22 cellular contexts compared by ENCODE assay signal in the genomic region with DNA sequence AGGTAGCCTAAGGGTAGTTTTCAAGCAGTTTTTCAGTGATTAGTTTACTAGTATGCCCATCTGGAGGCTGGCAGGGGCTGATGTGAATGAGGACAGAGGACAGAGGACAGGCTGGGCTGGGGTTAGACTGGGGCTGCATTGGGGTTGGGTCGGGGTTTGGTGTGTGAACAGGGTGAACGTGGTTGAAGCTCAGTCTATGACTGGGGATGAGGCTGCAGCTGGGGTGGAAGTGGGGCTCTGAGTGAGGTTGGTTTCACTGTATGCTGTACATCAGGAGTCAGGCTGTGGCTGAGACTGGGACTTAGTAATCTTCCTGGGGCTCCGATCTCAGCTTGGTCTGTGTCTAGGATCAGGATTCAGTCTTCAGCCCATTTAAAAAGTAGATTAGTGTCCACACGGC. TPM values are rescaled to one million over a fixed set of nuclear protein-coding genes. Genes with fewer than 3 reads are reported as not detected.
DNase-seq lines count a peak whose midpoint lies in the region; ATAC-seq and TF ChIP-seq lines count a peak whose summit lies in the region.
"Had no signal": no experiment of that assay in that cellular context is flagged by ENCODE, and none has a peak within 500 bp of the region (broad histone marks: within the 10 kb centered on the region; RNA-seq: fewer than 3 reads in every experiment).

No MANE protein-coding gene starts in this region.

- H3K9me3 Mint-ChIP-seq in natural killer cell: no peaks in the 10 kb centered on the region

- 57 to 70% (median 68%) methylated on average over 4 of the region's 4 CpGs for WGBS in psoas muscle, 3 donors

- ATAC-seq in Right ventricle myocardium superior (ENCODE audit: poor library complexity) (no peak), psoas muscle (no peak), GM19452 (IDR thresholded peaks at IDR 0.05; ENCODE audit: unreplicated experiment) (no peak), natural killer cell (no peak)
- ATAC-seq: A549, Panc1 had no signal

- no peak overlapping the region for H3K27ac Mint-ChIP-seq in natural killer cell
- H3K27ac Mint-ChIP-seq: IgD-negative memory B cell had no signal

- intact Hi-C loops in left ventricle myocardium inferior (cut with micrococcal nuclease): loop anchor here (10.0 kb wide), 1 partner anchor 51 kb away; a partner anchor contains a TSS
- intact Hi-C loops in Right ventricle myocardium superior (cut with DNase I): no loop called here
- intact Hi-C loops in psoas muscle (cut with DNase I): no loop called here
- intact Hi-C loops in tibial artery (cut with DNase I; ENCODE audit: low total_unique reads): no loop called here
- intact Hi-C loops in natural killer cell (cut with micrococcal nuclease): no loop called here

- peak overlapping the region; percentile 62 for H3K4me3 ChIP-seq in left ventricle myocardium inferior
- peak overlapping the region; percentile 43 for H3K4me3 ChIP-seq in psoas muscle
- peak overlapping the region; percentile 34 to 38 for H3K4me3 ChIP-seq in tibial artery
- H3K4me3 ChIP-seq: A549, SJSA1 had no signal

- H3K27ac ChIP-seq in left ventricle myocardium inferior (replicated peaks): peak overlapping the region; percentile 89
- 0 out of 2 replicates have a peak overlapping the region, but pooled peaks have one; percentile 10 for H3K27ac ChIP-seq in VCaP
- peak overlapping the region; percentile 15 for H3K27ac ChIP-seq in psoas muscle
- peak overlapping the region; percentile 42 to 60 for H3K27ac ChIP-seq in tibial artery
- H3K27ac ChIP-seq: A549, SJSA1 had no signal

- H3K9me3 ChIP-seq in left ventricle myocardium inferior (replicated peaks) (no peaks in the 10 kb centered on the region), psoas muscle (no peaks in the 10 kb centered on the region), tibial artery (no peaks in the 10 kb centered on the region)
- H3K9me3 ChIP-seq: A549, BE2C, SJSA1 had no signal

- H3K36me3 Mint-ChIP-seq in natural killer cell: no peaks in the 10 kb centered on the region

- H3K36me3 ChIP-seq in left ventricle myocardium inferior (no peaks in the 10 kb centered on the region), psoas muscle (ENCODE audit: insufficient read depth in 1 of 2, low read depth in 1 of 2) (no peaks in the 10 kb centered on the region), tibial artery (no peaks in the 10 kb centered on the region)
- H3K36me3 ChIP-seq: BE2C, SJSA1 had no signal

- H3K4me1 Mint-ChIP-seq in natural killer cell: no peaks in the 10 kb centered on the region
- H3K4me1 Mint-ChIP-seq: IgD-negative memory B cell had no signal

- no peak for DNase-seq in left ventricle myocardium inferior
- DNase-seq in Right ventricle myocardium superior: no peak
- DNase-seq in psoas muscle: no peak
- no peak for DNase-seq in tibial artery
- no peak for DNase-seq in natural killer cell
- DNase-seq: BE2C; EL; GF-D8; H7; MV-4-11; NCI-H1694; NCI-H2081; NCI-H2171; NCI-H526; NK-92 treated with Interleukin-12 subunit alpha and Interleukin-12 subunit beta, amount 100 ng/mL, for 24 hours had no signal

- H3K27me3 Mint-ChIP-seq in natural killer cell (ENCODE audit: low read depth in 2 of 2): peaks cover 14 to 17% of the 10 kb centered on the region in 2 donors

- TF ChIP-seq CTCF in left ventricle myocardium inferior (IDR thresholded peaks at IDR 0.05; ENCODE audit: borderline replicate concordance) (no peak), VCaP (conservative IDR thresholded peaks at IDR 0.05) (no peak), psoas muscle (IDR thresholded peaks at IDR 0.05) (no peak), tibial artery (IDR thresholded peaks at IDR 0.05) (no peak), natural killer cell (IDR thresholded peaks at IDR 0.05) (no peak)

- H3K27me3 ChIP-seq in left ventricle myocardium inferior (ENCODE audit: low read depth): no peaks in the 10 kb centered on the region
- no peaks in the 10 kb centered on the region for H3K27me3 ChIP-seq in psoas muscle (ENCODE audit: insufficient read depth in 3 of 3, low read length in 2 of 3)
- no peaks in the 10 kb centered on the region for H3K27me3 ChIP-seq in tibial artery
- H3K27me3 ChIP-seq: BE2C had no signal

- no peak overlapping the region for H3K4me3 Mint-ChIP-seq in natural killer cell
- H3K4me3 Mint-ChIP-seq: IgD-negative memory B cell had no signal

- peaks cover 74% of the 10 kb centered on the region for H3K4me1 ChIP-seq in left ventricle myocardium inferior
- H3K4me1 ChIP-seq in psoas muscle: peaks cover 10% of the 10 kb centered on the region
- peaks cover 0 to 62% (median 15%) of the 10 kb centered on the region in 4 donors for H3K4me1 ChIP-seq in tibial artery
- H3K4me1 ChIP-seq: A549, BE2C had no signal

RNA-seq across cellular contexts. Expression of a gene that starts 0.5 kb away (rescaled TPM):
- total RNA-seq in left ventricle myocardium inferior: 1.3 TPM
- total RNA-seq in Right ventricle myocardium superior: 1.4 TPM
- 1 to 10 TPM in 1 of 4 donors, under 1 TPM in 3; 0.61 to 2.1 (median 0.70) TPM for total RNA-seq in psoas muscle
- 1 to 10 TPM in 1 of 3 donors, under 1 TPM in 2; 0.77 to 1.3 (median 0.94) TPM for polyA plus RNA-seq in psoas muscle
- not detected for total RNA-seq in natural killer cell
- total RNA-seq: H7, M059J had no signal
- polyA plus RNA-seq: A549, IgD-negative memory B cell had no signal

RNA-seq across cellular contexts. Expression of a gene that starts 7.0 kb away (rescaled TPM):
- total RNA-seq in left ventricle myocardium inferior (not detected), Right ventricle myocardium superior (not detected), psoas muscle (not detected), natural killer cell (not detected)
- polyA plus RNA-seq in psoas muscle: not detected
- total RNA-seq: H7, M059J, SJSA1 had no signal
- polyA plus RNA-seq: A549, IgD-negative memory B cell had no signal

RNA-seq across cellular contexts. Expression of a gene that starts 36.2 kb away (rescaled TPM):
- 10.6 TPM for total RNA-seq in left ventricle myocardium inferior
- 11.0 TPM for total RNA-seq in Right ventricle myocardium superior
- total RNA-seq in psoas muscle: 10 to 100 TPM in 1 of 4 donors, 1 to 10 TPM in 3; 4.9 to 11.0 (median 7.1) TPM
- polyA plus RNA-seq in psoas muscle: 10 to 100 TPM in 1 of 3 donors, 1 to 10 TPM in 2; 3.7 to 12.5 (median 4.2) TPM
- 10 to 100 TPM in 1 of 3 donors, 1 to 10 TPM in 2; 7.6 to 14.7 (median 9.8) TPM for total RNA-seq in natural killer cell

RNA-seq across cellular contexts. Expression of a gene that starts 50.4 kb away (rescaled TPM):
- total RNA-seq in left ventricle myocardium inferior (not detected), Right ventricle myocardium superior (not detected), psoas muscle (not detected), natural killer cell (not detected)
- polyA plus RNA-seq in psoas muscle: not detected
- total RNA-seq: H7, M059J, SJSA1 had no signal
- polyA plus RNA-seq: A549, IgD-negative memory B cell had no signal

RNA-seq across cellular contexts. Expression of a gene that starts 53.4 kb away (rescaled TPM):
- not detected for total RNA-seq in left ventricle myocardium inferior
- total RNA-seq in Right ventricle myocardium superior: 0.13 TPM
- under 1 TPM in 3 of 4 donors, not detected in 1; 0.10 to 0.19 (median 0.19) TPM for total RNA-seq in psoas muscle
- under 1 TPM in 2 of 3 donors, not detected in 1; 0.21 to 0.23 TPM for polyA plus RNA-seq in psoas muscle
- total RNA-seq in natural killer cell: not detected
- total RNA-seq: H7, M059J had no signal
- polyA plus RNA-seq: A549, IgD-negative memory B cell had no signal

Comparison
In these comparisons a context has a peak if more than half of its experiments do, and no peak if none do; other contexts are left out.
1. H3K27ac ChIP-seq: peak in every context shown above with its lines; median percentile 89 in left ventricle myocardium inferior; 51 in tibial artery; 15 in psoas muscle; 10 in VCaP.